In the genomic region with DNA sequence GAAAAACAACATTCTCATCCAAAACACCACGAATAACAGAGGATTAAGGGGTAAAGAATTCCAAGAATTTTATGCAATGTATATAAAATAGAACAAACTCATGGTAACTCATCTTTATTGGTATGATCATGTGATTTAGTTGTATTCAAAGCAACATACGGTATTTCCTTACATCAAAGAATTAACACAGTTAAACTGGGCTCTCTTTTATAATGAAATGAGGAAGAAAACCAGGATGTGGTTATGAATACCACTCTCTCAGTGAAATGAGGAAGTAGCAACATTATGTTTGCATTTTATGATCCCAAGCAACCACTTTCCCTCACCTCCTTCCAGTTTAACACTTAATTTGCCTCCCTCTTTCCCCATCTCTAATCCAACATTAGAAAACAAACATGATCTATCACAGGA, we compare ENCODE assay signal across 8 cellular contexts.
DNase-seq lines count a peak whose midpoint lies in the region; ATAC-seq, FAIRE-seq and TF ChIP-seq lines count a peak whose summit lies in the region.

No MANE protein-coding gene starts in this region.

- ATAC-seq in GM18505 (IDR thresholded peaks at IDR 0.05; ENCODE audit: unreplicated experiment), result peak; percentile 53
- ATAC-seq in central memory CD8-positive, alpha-beta T cell (replicated peaks; ENCODE audit: extremely low read depth, poor library complexity, severe bottlenecking), result peak; percentile 88
- peak; percentile 63 for ATAC-seq in stimulated activated effector memory CD8-positive, alpha-beta T cell treated with anti-CD3 and anti-CD28 coated beads, Interleukin-12 subunit alpha, Interleukin-12 subunit beta, amount 100 ng/mL, for 72 hours

- H3K4me1 Mint-ChIP-seq in central memory CD8-positive, alpha-beta T cell, result peaks cover 42% of the 10 kb centered on the region
- H3K4me1 Mint-ChIP-seq in stimulated activated effector memory CD8-positive, alpha-beta T cell treated with anti-CD3 and anti-CD28 coated beads, Interleukin-12 subunit alpha, Interleukin-12 subunit beta, amount 100 ng/mL, for 72 hours, result peaks cover 32% of the 10 kb centered on the region

- H3K27me3 Mint-ChIP-seq in central memory CD8-positive, alpha-beta T cell, result no peaks in the 10 kb centered on the region

- no peak for TF ChIP-seq POLR2A in GM18505 (IDR thresholded peaks at IDR 0.05; ENCODE audit: borderline replicate concordance, extremely low read depth, insufficient read depth, insufficient read length)
- no peak for TF ChIP-seq POLR2A in H54 (IDR thresholded peaks at IDR 0.05; ENCODE audit: low read depth, low read length)

- peak overlapping the region; percentile 45 for H3K27ac Mint-ChIP-seq in central memory CD8-positive, alpha-beta T cell (ENCODE audit: low read depth)
- peak overlapping the region; percentile 35 for H3K27ac Mint-ChIP-seq in stimulated activated effector memory CD8-positive, alpha-beta T cell treated with anti-CD3 and anti-CD28 coated beads, Interleukin-12 subunit alpha, Interleukin-12 subunit beta, amount 100 ng/mL, for 72 hours

- no peaks in the 10 kb centered on the region for H3K9me3 Mint-ChIP-seq in central memory CD8-positive, alpha-beta T cell
- H3K9me3 Mint-ChIP-seq in stimulated activated effector memory CD8-positive, alpha-beta T cell treated with anti-CD3 and anti-CD28 coated beads, Interleukin-12 subunit alpha, Interleukin-12 subunit beta, amount 100 ng/mL, for 72 hours, result no peaks in the 10 kb centered on the region

- FAIRE-seq in H54 (lab: Jason Lieb, UNC), result peak; percentile 27

- DNase-seq in H54 (ENCODE audit: insufficient read length, low spot score) (no peak), NCI-H526 (lab: John Stamatoyannopoulos, UW) (peak; percentile 84 to 89), putamen (ENCODE audit: low spot score) (no peak), inferior parietal cortex (ENCODE audit: extremely low spot score) (no peak), GM19240 (ENCODE audit: insufficient read length, low spot score) (no peak)
- DNase-seq in central memory CD8-positive, alpha-beta T cell (ENCODE audit: low spot score in 2 of 2), result no peak
- no peak for DNase-seq in stimulated activated effector memory CD8-positive, alpha-beta T cell treated with anti-CD3 and anti-CD28 coated beads, Interleukin-12 subunit alpha, Interleukin-12 subunit beta, amount 100 ng/mL, for 72 hours (ENCODE audit: low spot score in 2 of 2)

- peak overlapping the region; percentile 59 for H3K4me3 Mint-ChIP-seq in central memory CD8-positive, alpha-beta T cell
- H3K4me3 Mint-ChIP-seq in stimulated activated effector memory CD8-positive, alpha-beta T cell treated with anti-CD3 and anti-CD28 coated beads, Interleukin-12 subunit alpha, Interleukin-12 subunit beta, amount 100 ng/mL, for 72 hours, result peak overlapping the region; percentile 19

- peaks cover 19% of the 10 kb centered on the region for H3K36me3 Mint-ChIP-seq in central memory CD8-positive, alpha-beta T cell (ENCODE audit: insufficient read depth)
- peaks cover 29% of the 10 kb centered on the region for H3K36me3 Mint-ChIP-seq in stimulated activated effector memory CD8-positive, alpha-beta T cell treated with anti-CD3 and anti-CD28 coated beads, Interleukin-12 subunit alpha, Interleukin-12 subunit beta, amount 100 ng/mL, for 72 hours

Comparison
In these comparisons a context has a peak if more than half of its experiments do, and no peak if none do; other contexts are left out.
1. DNase-seq: peak in NCI-H526 (2 of 2); none in H54 (single experiment), central memory CD8-positive, alpha-beta T cell (0 of 2), stimulated activated effector memory CD8-positive, alpha-beta T cell treated with anti-CD3 and anti-CD28 coated beads, Interleukin-12 subunit alpha, Interleukin-12 subunit beta, amount 100 ng/mL, for 72 hours (0 of 2), putamen (single experiment), inferior parietal cortex (single experiment) and GM19240 (single experiment).
2. Peak in every context shown above with its lines, with median percentiles within 50 percentile points of each other: ATAC-seq.